1 cellular context compared by ENCODE assay signal in the genomic region with DNA sequence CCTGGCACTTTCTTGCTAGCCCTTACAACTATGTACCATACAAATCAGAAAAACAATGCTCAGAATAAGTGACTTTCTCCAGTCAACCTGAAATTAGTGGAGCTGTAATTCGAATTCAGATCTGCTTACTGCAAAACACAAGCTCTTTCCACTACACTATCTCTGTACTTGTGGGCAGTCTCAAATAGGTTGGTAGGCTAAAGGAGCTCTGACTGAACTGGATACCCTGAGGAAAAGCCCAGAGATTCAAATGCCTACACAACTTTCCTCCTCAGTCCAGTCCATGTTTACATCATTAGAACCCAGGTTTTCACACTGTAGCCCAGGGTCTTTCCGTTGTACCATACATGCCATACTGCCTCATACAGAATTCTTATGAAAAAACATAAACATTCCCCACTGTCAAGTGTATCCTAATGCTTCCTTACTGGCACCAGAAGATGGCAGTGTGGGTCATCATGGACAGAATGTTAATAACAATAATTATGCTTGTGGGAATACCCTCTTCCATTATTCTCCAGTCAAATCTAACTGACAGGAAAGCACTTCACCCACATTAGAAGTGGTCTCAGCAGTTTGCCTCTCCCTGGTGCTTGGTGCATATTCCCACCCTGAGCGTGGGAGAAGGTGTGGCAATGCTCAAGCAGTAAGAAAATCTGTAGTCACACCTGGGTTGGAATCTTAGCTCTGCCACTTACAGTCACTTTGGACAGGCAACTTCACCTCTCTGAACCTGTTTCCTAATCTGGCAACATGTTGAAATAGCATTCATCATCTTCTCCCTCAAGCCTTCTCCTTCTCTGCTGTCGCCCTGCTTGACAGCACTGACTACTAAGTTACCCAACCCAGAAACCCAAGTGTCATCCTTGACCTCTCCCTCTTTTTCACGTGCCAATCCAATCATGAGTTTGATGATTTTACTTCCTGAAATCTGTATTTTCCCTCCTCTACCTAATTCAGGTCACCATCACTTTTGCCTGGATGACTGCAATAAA.
TF ChIP-seq lines count a peak whose summit lies in the region.

No MANE protein-coding gene starts in this region.

TF ChIP-seq in WTC11, 78 proteins besides CTCF, POLR2A, EP300 and RAD21 (continued from another document):
- TF ChIP-seq NR3C1 (CRISPR knock-in tag; conservative IDR thresholded peaks at IDR 0.05; ENCODE audit: low read depth) = no peak
- TF ChIP-seq, protein P1, sequence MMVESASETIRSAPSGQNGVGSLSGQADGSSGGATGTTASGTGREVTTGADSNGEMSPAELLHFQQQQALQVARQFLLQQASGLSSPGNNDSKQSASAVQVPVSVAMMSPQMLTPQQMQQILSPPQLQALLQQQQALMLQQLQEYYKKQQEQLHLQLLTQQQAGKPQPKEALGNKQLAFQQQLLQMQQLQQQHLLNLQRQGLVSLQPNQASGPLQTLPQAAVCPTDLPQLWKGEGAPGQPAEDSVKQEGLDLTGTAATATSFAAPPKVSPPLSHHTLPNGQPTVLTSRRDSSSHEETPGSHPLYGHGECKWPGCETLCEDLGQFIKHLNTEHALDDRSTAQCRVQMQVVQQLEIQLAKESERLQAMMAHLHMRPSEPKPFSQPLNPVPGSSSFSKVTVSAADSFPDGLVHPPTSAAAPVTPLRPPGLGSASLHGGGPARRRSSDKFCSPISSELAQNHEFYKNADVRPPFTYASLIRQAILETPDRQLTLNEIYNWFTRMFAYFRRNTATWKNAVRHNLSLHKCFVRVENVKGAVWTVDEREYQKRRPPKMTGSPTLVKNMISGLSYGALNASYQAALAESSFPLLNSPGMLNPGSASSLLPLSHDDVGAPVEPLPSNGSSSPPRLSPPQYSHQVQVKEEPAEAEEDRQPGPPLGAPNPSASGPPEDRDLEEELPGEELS (CRISPR knock-in tag; IDR thresholded peaks at IDR 0.05) = no peak
- TF ChIP-seq ZBTB21 (CRISPR knock-in tag; IDR thresholded peaks at IDR 0.05; ENCODE audit: borderline replicate concordance) = no peak
